ENCODE assay signal across 11 cellular contexts in genomic region chr1:247212012-247212411, GRCh38. TPM values are rescaled to one million over a fixed set of nuclear protein-coding genes. Genes with fewer than 3 reads are reported as not detected.
DNase-seq lines count a peak whose midpoint lies in the region; ATAC-seq, FAIRE-seq and TF ChIP-seq lines count a peak whose summit lies in the region.
"Had no signal": no experiment of that assay in that cellular context is flagged by ENCODE, and none has a peak within 500 bp of the region (broad histone marks: within the 10 kb centered on the region; RNA-seq: fewer than 3 reads in every experiment).

No MANE protein-coding gene starts in this region.

- peaks cover 5% of the 10 kb centered on the region for H3K9me1 ChIP-seq in K562 (ENCODE audit: control insufficient read depth, insufficient read depth, low read length)

- in situ Hi-C loops in K562 (cut with MboI) (no loop called here), KBM-7 (cut with MboI; ENCODE audit: low pct_unique_long_range_greater_than_20kb, low sequenced_read_pairs) (no loop called here)

- peak; percentile 42 for ATAC-seq in GM19455 (IDR thresholded peaks at IDR 0.05; ENCODE audit: unreplicated experiment)
- ATAC-seq in HG03139 (IDR thresholded peaks at IDR 0.05; ENCODE audit: unreplicated experiment) = peak; percentile 52
- ATAC-seq in K562 = no peak

- intact Hi-C loops in K562 (cut with micrococcal nuclease) = loop anchor here (5.0 kb wide), 1 partner anchor 100 kb away; no protein-coding TSS in a partner anchor

- H3K9me3 ChIP-seq in K562 (replicated peaks; ENCODE audit: control insufficient read depth, insufficient read depth, low read depth, low read length) = no peaks in the 10 kb centered on the region

- peaks cover 16 to 24% of the 10 kb centered on the region in 2 experiments for H3K4me1 ChIP-seq in K562 (replicated peaks in 1 of 2; ENCODE audit: control insufficient read depth in 2 of 2, insufficient read depth in 2 of 2, low read length in 2 of 2)

- 18% methylated on average over 5 of the region's 5 CpGs for WGBS in K562 (ENCODE audit: insufficient coverage, low coverage, missing lambda C conversion rate)

- DNase-seq in GM06990 (ENCODE audit: extremely low read depth, insufficient read length) = peak; percentile 57
- DNase-seq in K562 (ENCODE audit: extremely low read depth in 1 of 4, low spot score in 3 of 4) = peak; percentile 26 to 56 (median 32)
- DNase-seq in mesenteric fat pad (ENCODE audit: low spot score) = no peak
- DNase-seq in KBM-7 = no peak
- no peak for DNase-seq in NCI-H1436 treated with DMSO at 0.1 percent for 48 hours (lab: John Stamatoyannopoulos, UW)
- DNase-seq in iPS-NIHi7 (ENCODE audit: extremely low spot score) = no peak
- DNase-seq: DND-41, NCI-H1694 had no signal

- H3K27ac ChIP-seq in K562 (ENCODE audit: extremely low read depth, low read depth, low read length) = no peak overlapping the region

- H3K4me3 ChIP-seq in GM06990 (replicated peaks; ENCODE audit: low read depth, low read length) = peak overlapping the region; percentile 31
- H3K4me3 ChIP-seq in K562 = no peak overlapping the region
- H3K4me3 ChIP-seq: skin epidermis had no signal

- peak; percentile 48 for FAIRE-seq in K562 (lab: Jason Lieb, UNC)

- CTCF ChIA-PET in K562 (lab: Yijun Ruan, JAX; ENCODE audit: low intra/inter-chr PET ratio) = no interaction called here

- H3K27me3 ChIP-seq in GM06990 (replicated peaks; ENCODE audit: control insufficient read depth, insufficient read depth, low read length) (no peaks in the 10 kb centered on the region), K562 (ENCODE audit: control insufficient read depth in 2 of 2, insufficient read depth in 2 of 2, low read length in 2 of 2) (no peaks in the 10 kb centered on the region)

- H2AFZ ChIP-seq in K562 (ENCODE audit: low read depth, low read length) = peak overlapping the region; percentile 95

- no peak for TF ChIP-seq CTCF in GM06990 (IDR thresholded peaks at IDR 0.05; ENCODE audit: insufficient read depth, low read length, poor library complexity, severe bottlenecking)
- no peak for TF ChIP-seq CTCF in K562 (IDR thresholded peaks at IDR 0.05 in 2 of 3, conservative IDR thresholded peaks at IDR 0.05 in 1 of 3; ENCODE audit: insufficient read depth in 2 of 3, low read depth in 1 of 3, low read length in 3 of 3)

- peaks cover 36% of the 10 kb centered on the region for H3K79me2 ChIP-seq in K562 (ENCODE audit: control insufficient read depth, insufficient read depth, low read length)

- H4K20me1 ChIP-seq in K562 (replicated peaks; ENCODE audit: control insufficient read depth, insufficient read depth, low read length) = 0 out of 2 replicates have a peak, but pooled peaks cover 9% of the 10 kb centered on the region

- no peak for TF ChIP-seq RAD21 in K562 (CRISPR knock-in tag; conservative IDR thresholded peaks at IDR 0.05 in 1 of 2, IDR thresholded peaks at IDR 0.05 in 1 of 2)

- no peak for TF ChIP-seq POLR2A in K562 (conservative IDR thresholded peaks at IDR 0.05)

- POLR2A ChIA-PET in K562 (lab: Yijun Ruan, JAX) = interaction anchor here (0.8 to 1.3 kb wide), 3 partner anchors 9 to 1141 kb away, joined by 3 to 5 read pairs (median 4); no protein-coding TSS in a partner anchor

- peaks cover 1% of the 10 kb centered on the region for H3K36me3 ChIP-seq in GM06990 (ENCODE audit: control insufficient read depth, insufficient read depth, low read length)
- peaks cover 25% of the 10 kb centered on the region; the same call in 2 of the 3 replicates for H3K36me3 ChIP-seq in K562 (ENCODE audit: control insufficient read depth, insufficient read depth, low read length)

- H3K4me2 ChIP-seq in K562 (ENCODE audit: insufficient read depth, low read length) = peak overlapping the region; percentile 43; the same call in 1 of the 2 replicates

- H3K9ac ChIP-seq in K562 (ENCODE audit: insufficient read depth in 1 of 2, low read depth in 2 of 2, low read length in 2 of 2) = no peak overlapping the region

- BruUV-seq in K562 (replicated peaks; lab: Mats Ljungman, UMichigan) = no TSS peak

- TF ChIP-seq EP300 in K562 (IDR thresholded peaks at IDR 0.05; ENCODE audit: low read length) = 0 out of 2 replicates have a peak, but pooled peaks have one; percentile 33

TF ChIP-seq in K562, 482 proteins besides CTCF, POLR2A, EP300 and RAD21 (continues in another document):
- no peak for TF ChIP-seq TAF7 (tag; IDR thresholded peaks at IDR 0.05)
- TF ChIP-seq PRDM10 (IDR thresholded peaks at IDR 0.05; ENCODE audit: partially characterized antibody) = no peak
- no peak for TF ChIP-seq CREBBP (IDR thresholded peaks at IDR 0.05; ENCODE audit: low read depth, low read length)
- TF ChIP-seq CBFA2T2 (conservative IDR thresholded peaks at IDR 0.05) = peak; percentile 82
- TF ChIP-seq ZNF75A (CRISPR knock-in tag; IDR thresholded peaks at IDR 0.05) = no peak
- TF ChIP-seq ILF3 (IDR thresholded peaks at IDR 0.05; ENCODE audit: borderline replicate concordance) = no peak

RNA-seq across cellular contexts. Expression of gene ZNF124, which starts 40.2 kb away (rescaled TPM):
- 52.9 and 136 TPM in 2 replicates for total RNA-seq in K562 (2011; cell fraction: chromatin; rRNA removed; ENCODE audit: low replicate concordance)
- 31.4 and 39.0 TPM in 2 replicates for total RNA-seq in K562 (2011; cell fraction: nucleolus; rRNA removed)
- 62.0 and 100 TPM in 2 replicates for total RNA-seq in K562 (2011; cell fraction: nucleoplasm; rRNA removed)
- total RNA-seq in K562 (2014; rRNA removed) (28.2 and 31.2 TPM in 2 replicates), K562 (2014; rRNA removed; fragmentation: Illumina TruSeq; extraction: Trizol) (71.5 and 74.9 TPM in 2 replicates), K562 (2015; rRNA removed; fragmentation: Illumina TruSeq; extraction: Trizol) (63.2 and 68.5 TPM in 2 replicates), K562 (2021) (43.1 and 47.1 TPM in 2 replicates), mesenteric fat pad (17.7 TPM)
- polyA plus RNA-seq in K562 (2011; rRNA removed) (20.2 TPM in 2 replicates), K562 (2014; fragmentation: Illumina TruSeq; extraction: Trizol) (14.7 and 15.0 TPM in 2 replicates), K562 (2014; fragmentation: Nextera tagmentation; extraction: Ambion mirVana) (10 to 100 TPM in 1 of 2 experiments, 1 to 10 TPM in 1; 7.6 to 13.6 TPM), K562 (2014; rRNA removed) (12.5 and 13.5 TPM in 2 replicates)
- polyA plus RNA-seq in K562 (2011; cell fraction: cytosol; rRNA removed) = 3.4 and 9.2 TPM in 2 replicates
- polyA plus RNA-seq in K562 (2011; cell fraction: nucleus; rRNA removed) = 13.8 and 23.5 TPM in 2 replicates
- 9.4 and 9.9 TPM in 2 replicates for polyA plus RNA-seq in K562 (2012)
- polyA minus RNA-seq in K562 (2011; rRNA and poly(A)+ RNA removed) = 141 and 252 TPM in 2 replicates
- polyA minus RNA-seq in K562 (2011; cell fraction: cytosol; rRNA and poly(A)+ RNA removed) = 58.9 and 64.8 TPM in 2 replicates
- 21.0 and 48.3 TPM in 2 replicates for polyA minus RNA-seq in K562 (2011; cell fraction: nucleus; rRNA and poly(A)+ RNA removed)

RNA-seq across cellular contexts. Expression of gene VN1R5, which starts 43.9 kb away (rescaled TPM):
- total RNA-seq in K562 (2011; cell fraction: chromatin; rRNA removed; ENCODE audit: low replicate concordance) = not detected in 2 replicates
- not detected in 2 replicates for total RNA-seq in K562 (2011; cell fraction: nucleolus; rRNA removed)
- not detected in 2 replicates for total RNA-seq in K562 (2011; cell fraction: nucleoplasm; rRNA removed)
- total RNA-seq in K562 (2014; rRNA removed) (not detected in 2 replicates), K562 (2014; rRNA removed; fragmentation: Illumina TruSeq; extraction: Trizol) (not detected in 2 replicates), K562 (2015; rRNA removed; fragmentation: Illumina TruSeq; extraction: Trizol) (not detected in 2 replicates), K562 (2021) (not detected in 2 replicates), mesenteric fat pad (not detected)
- polyA plus RNA-seq in K562 (2011; rRNA removed) (not detected in 2 replicates), K562 (2014; fragmentation: Illumina TruSeq; extraction: Trizol) (not detected in 2 replicates), K562 (2014; fragmentation: Nextera tagmentation; extraction: Ambion mirVana) (not detected), K562 (2014; rRNA removed) (not detected in 2 replicates)
- polyA plus RNA-seq in K562 (2011; cell fraction: cytosol; rRNA removed) = not detected in 2 replicates
- not detected in 2 replicates for polyA plus RNA-seq in K562 (2011; cell fraction: nucleus; rRNA removed)
- not detected in 2 replicates for polyA plus RNA-seq in K562 (2012)
- polyA minus RNA-seq in K562 (2011; rRNA and poly(A)+ RNA removed) = not detected in 2 replicates
- polyA minus RNA-seq in K562 (2011; cell fraction: cytosol; rRNA and poly(A)+ RNA removed) = not detected in 2 replicates
- not detected in 2 replicates for polyA minus RNA-seq in K562 (2011; cell fraction: nucleus; rRNA and poly(A)+ RNA removed)

Comparison
In these comparisons a context has a peak if more than half of its experiments do, and no peak if none do; other contexts are left out.
1. DNase-seq: peak in GM06990 (single experiment) and K562 (4 of 4); none in mesenteric fat pad (single experiment), KBM-7 (single experiment), NCI-H1436 treated with DMSO at 0.1 percent for 48 hours (single experiment) and iPS-NIHi7 (single experiment).